In the genomic region with DNA sequence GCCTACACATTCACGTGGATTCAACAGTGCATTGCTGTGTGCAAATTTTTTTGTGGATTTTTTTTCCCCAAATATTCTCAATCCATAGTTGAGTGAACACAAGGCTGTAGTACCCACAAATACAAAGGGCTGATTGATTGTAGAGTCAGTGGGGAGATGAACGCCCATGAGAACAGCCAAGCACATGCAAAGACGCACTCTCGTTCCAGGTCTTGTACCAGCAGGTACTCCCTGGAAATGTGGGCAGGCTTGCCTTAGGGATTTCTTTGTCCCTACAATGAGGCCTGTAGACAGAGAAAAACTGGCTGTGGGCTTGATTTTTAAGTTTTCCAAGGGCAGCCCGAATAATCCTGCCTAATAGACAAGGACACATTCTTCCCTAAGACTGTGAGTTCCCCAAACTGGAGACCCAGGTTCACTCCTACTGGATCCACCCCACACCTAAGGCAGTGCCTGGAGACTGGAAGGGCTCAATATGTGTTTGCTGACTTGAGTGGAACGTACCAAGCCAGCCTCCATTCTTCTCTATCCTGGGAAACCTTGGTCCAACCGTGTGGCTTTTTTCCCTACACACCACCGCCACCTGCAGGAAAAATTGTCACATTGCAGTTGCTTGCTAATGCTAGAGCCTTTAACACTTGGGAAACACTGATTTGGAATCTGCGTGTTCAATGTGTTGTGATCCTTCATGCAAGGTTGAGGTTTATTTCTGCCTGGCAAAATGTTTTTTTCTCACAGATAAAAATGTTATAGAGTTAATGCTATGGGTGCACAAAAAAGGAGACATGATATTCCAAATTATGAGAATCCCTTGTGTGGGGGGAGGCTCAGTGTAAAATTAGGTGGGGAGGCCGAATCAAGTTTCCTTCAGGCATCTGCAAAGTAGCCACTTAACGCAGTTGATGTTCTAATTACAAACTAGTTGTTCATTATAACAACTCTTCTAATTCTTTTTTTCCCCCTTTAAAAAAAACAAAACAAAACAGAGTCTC, we compare ENCODE assay signal across 1 cellular context.
TF ChIP-seq lines count a peak whose summit lies in the region.

No MANE protein-coding gene starts in this region.

TF ChIP-seq in K562, 482 proteins besides CTCF, POLR2A, EP300 and RAD21 (continued from another document):
- TF ChIP-seq, protein P1, sequence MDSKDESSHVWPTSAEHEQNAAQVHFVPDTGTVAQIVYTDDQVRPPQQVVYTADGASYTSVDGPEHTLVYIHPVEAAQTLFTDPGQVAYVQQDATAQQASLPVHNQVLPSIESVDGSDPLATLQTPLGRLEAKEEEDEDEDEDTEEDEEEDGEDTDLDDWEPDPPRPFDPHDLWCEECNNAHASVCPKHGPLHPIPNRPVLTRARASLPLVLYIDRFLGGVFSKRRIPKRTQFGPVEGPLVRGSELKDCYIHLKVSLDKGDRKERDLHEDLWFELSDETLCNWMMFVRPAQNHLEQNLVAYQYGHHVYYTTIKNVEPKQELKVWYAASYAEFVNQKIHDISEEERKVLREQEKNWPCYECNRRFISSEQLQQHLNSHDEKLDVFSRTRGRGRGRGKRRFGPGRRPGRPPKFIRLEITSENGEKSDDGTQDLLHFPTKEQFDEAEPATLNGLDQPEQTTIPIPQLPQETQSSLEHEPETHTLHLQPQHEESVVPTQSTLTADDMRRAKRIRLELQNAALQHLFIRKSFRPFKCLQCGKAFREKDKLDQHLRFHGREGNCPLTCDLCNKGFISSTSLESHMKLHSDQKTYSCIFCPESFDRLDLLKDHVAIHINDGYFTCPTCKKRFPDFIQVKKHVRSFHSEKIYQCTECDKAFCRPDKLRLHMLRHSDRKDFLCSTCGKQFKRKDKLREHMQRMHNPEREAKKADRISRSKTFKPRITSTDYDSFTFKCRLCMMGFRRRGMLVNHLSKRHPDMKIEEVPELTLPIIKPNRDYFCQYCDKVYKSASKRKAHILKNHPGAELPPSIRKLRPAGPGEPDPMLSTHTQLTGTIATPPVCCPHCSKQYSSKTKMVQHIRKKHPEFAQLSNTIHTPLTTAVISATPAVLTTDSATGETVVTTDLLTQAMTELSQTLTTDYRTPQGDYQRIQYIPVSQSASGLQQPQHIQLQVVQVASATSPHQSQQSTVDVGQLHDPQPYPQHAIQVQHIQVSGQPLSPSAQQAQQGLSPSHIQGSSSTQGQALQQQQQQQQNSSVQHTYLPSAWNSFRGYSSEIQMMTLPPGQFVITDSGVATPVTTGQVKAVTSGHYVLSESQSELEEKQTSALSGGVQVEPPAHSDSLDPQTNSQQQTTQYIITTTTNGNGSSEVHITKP (IDR thresholded peaks at IDR 0.05; ENCODE audit: partially characterized antibody) = peak; percentile 84
- no peak for TF ChIP-seq RBM22 (IDR thresholded peaks at IDR 0.05; ENCODE audit: low read depth, low read length, poor library complexity, severe bottlenecking)
- TF ChIP-seq BCOR (IDR thresholded peaks at IDR 0.05) = no peak
- peak; percentile 68; the same call in 1 of the 2 replicates for TF ChIP-seq SMC3 (conservative IDR thresholded peaks at IDR 0.05; ENCODE audit: insufficient read depth, low read depth, low read length)
- TF ChIP-seq, protein P2, sequence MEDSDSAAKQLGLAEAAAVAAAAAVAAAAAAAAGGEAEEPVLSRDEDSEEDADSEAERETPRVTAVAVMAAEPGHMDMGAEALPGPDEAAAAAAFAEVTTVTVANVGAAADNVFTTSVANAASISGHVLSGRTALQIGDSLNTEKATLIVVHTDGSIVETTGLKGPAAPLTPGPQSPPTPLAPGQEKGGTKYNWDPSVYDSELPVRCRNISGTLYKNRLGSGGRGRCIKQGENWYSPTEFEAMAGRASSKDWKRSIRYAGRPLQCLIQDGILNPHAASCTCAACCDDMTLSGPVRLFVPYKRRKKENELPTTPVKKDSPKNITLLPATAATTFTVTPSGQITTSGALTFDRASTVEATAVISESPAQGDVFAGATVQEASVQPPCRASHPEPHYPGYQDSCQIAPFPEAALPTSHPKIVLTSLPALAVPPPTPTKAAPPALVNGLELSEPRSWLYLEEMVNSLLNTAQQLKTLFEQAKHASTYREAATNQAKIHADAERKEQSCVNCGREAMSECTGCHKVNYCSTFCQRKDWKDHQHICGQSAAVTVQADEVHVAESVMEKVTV (CRISPR knock-in tag; IDR thresholded peaks at IDR 0.05) = peak; percentile 64
